Comparison of ENCODE assay signal across 16 cellular contexts in genomic region chr9:89493671-89494070, GRCh38. TPM values are rescaled to one million over a fixed set of nuclear protein-coding genes. Genes with fewer than 3 reads are reported as not detected.
DNase-seq lines count a peak whose midpoint lies in the region; ATAC-seq and TF ChIP-seq lines count a peak whose summit lies in the region.
"Had no signal": no experiment of that assay in that cellular context is flagged by ENCODE, and none has a peak within 500 bp of the region (broad histone marks: within the 10 kb centered on the region; RNA-seq: fewer than 3 reads in every experiment).

No MANE protein-coding gene starts in this region.

- H3K27ac Mint-ChIP-seq in activated T-cell treated with anti-CD3 and anti-CD28 coated beads, Interleukin-2, amount 50 U/mL, for 24 hours, result peak overlapping the region; percentile 96
- H3K27ac Mint-ChIP-seq in central memory CD8-positive, alpha-beta T cell (ENCODE audit: low read depth), result peak overlapping the region; percentile 72

- H3K4me3 ChIP-seq in Peyer's patch, result no peak overlapping the region
- H3K4me3 ChIP-seq: gastroesophageal sphincter had no signal

- no peaks in the 10 kb centered on the region for H3K9me3 ChIP-seq in Peyer's patch
- H3K9me3 ChIP-seq: gastroesophageal sphincter had no signal

- H3K27ac ChIP-seq in Peyer's patch, result peak overlapping the region in 3 of 4 donors; percentile 12 to 53 (median 19)
- H3K27ac ChIP-seq: gastroesophageal sphincter had no signal

- DNase-seq in activated T-cell treated with anti-CD3 and anti-CD28 coated beads, Interleukin-2, amount 50 U/mL, for 24 hours, result no peak
- DNase-seq in activated T-cell treated with anti-CD3 and anti-CD28 coated beads for 4 hours (no peak), Peyer's patch (peak in 1 of 3 donors; percentile 6), retina (peak; percentile 27), EL (no peak)
- DNase-seq in central memory CD8-positive, alpha-beta T cell (ENCODE audit: low spot score in 2 of 2), result no peak
- no peak for DNase-seq in stimulated activated CD4-positive, alpha-beta T cell treated with anti-CD3 and anti-CD28 coated beads, Interleukin-4, amount 100 ng/mL, for 1 hour
- DNase-seq: activated gamma-delta T cell treated with Interleukin-2 at 50 U/mL for 16 hours; GOT3; NCI-H1694 treated with DMSO at 0.1 percent for 48 hours; NCI-H510A treated with DMSO at 0.1 percent for 48 hours; PC-3; stimulated activated naive CD4-positive, alpha-beta T cell treated with Interleukin-2 at 50 U/mL for 16 hours had no signal

- peaks cover 83% of the 10 kb centered on the region for H3K4me1 Mint-ChIP-seq in activated T-cell treated with anti-CD3 and anti-CD28 coated beads, Interleukin-2, amount 50 U/mL, for 24 hours (ENCODE audit: low read depth)
- H3K4me1 Mint-ChIP-seq in central memory CD8-positive, alpha-beta T cell, result peaks cover 90% of the 10 kb centered on the region

- peaks cover 0 to 30% (median 20%) of the 10 kb centered on the region in 4 donors for H3K4me1 ChIP-seq in Peyer's patch

- no peaks in the 10 kb centered on the region for H3K27me3 ChIP-seq in Peyer's patch
- H3K27me3 ChIP-seq: gastroesophageal sphincter had no signal

- H3K27me3 Mint-ChIP-seq in activated T-cell treated with anti-CD3 and anti-CD28 coated beads, Interleukin-2, amount 50 U/mL, for 24 hours, result no peaks in the 10 kb centered on the region
- no peaks in the 10 kb centered on the region for H3K27me3 Mint-ChIP-seq in central memory CD8-positive, alpha-beta T cell
- H3K27me3 Mint-ChIP-seq: memory B cell had no signal

- no peaks in the 10 kb centered on the region for H3K36me3 ChIP-seq in Peyer's patch
- H3K36me3 ChIP-seq: gastroesophageal sphincter had no signal

- H3K36me3 Mint-ChIP-seq in activated T-cell treated with anti-CD3 and anti-CD28 coated beads, Interleukin-2, amount 50 U/mL, for 24 hours (ENCODE audit: low read depth), result peaks cover 59% of the 10 kb centered on the region
- peaks cover 22% of the 10 kb centered on the region for H3K36me3 Mint-ChIP-seq in central memory CD8-positive, alpha-beta T cell (ENCODE audit: insufficient read depth)

- peak overlapping the region; percentile 95 for H3K4me3 Mint-ChIP-seq in activated T-cell treated with anti-CD3 and anti-CD28 coated beads, Interleukin-2, amount 50 U/mL, for 24 hours
- H3K4me3 Mint-ChIP-seq in central memory CD8-positive, alpha-beta T cell, result peak overlapping the region; percentile 92

- no peaks in the 10 kb centered on the region for H3K9me3 Mint-ChIP-seq in activated T-cell treated with anti-CD3 and anti-CD28 coated beads, Interleukin-2, amount 50 U/mL, for 24 hours
- H3K9me3 Mint-ChIP-seq in central memory CD8-positive, alpha-beta T cell, result no peaks in the 10 kb centered on the region
- H3K9me3 Mint-ChIP-seq: memory B cell had no signal

- ATAC-seq in central memory CD8-positive, alpha-beta T cell (replicated peaks; ENCODE audit: extremely low read depth, poor library complexity, severe bottlenecking), result no peak
- no peak for ATAC-seq in GM19397 (IDR thresholded peaks at IDR 0.05; ENCODE audit: unreplicated experiment)
- ATAC-seq: gastroesophageal sphincter, PC-3 had no signal

- no peak for TF ChIP-seq POLR2A in Peyer's patch (IDR thresholded peaks at IDR 0.05)

- no peak for TF ChIP-seq CTCF in Peyer's patch (IDR thresholded peaks at IDR 0.05)

RNA-seq across cellular contexts. Expression of gene SEMA4D, which starts 4.2 kb away (rescaled TPM):
- 100 to 1,000 TPM in 1 of 4 donors, 10 to 100 TPM in 3; 24.3 to 124 (median 30.0) TPM for total RNA-seq in Peyer's patch
